In the genomic region with DNA sequence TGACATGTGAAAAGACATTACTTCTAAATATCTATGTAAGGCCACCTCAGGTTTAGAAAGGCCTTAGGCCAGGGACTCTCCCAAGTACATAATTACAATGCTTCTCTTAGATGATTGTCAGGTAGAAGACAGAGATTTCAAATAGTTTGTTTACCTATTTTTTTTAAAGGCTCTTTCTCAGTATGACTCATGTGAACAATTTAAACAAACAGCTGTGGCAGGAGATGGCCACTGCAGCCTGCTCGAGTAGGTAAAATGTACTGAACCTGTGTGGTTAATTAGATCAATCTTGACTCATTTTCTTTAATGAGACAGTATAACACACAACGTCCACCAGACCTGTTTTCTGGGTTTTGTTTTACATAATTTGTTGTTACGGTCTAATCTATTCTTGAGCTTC, we compare ENCODE assay signal across 9 cellular contexts. TPM values are rescaled to one million over a fixed set of nuclear protein-coding genes. Genes with fewer than 3 reads are reported as not detected.
DNase-seq lines count a peak whose midpoint lies in the region; ATAC-seq and TF ChIP-seq lines count a peak whose summit lies in the region.
"Had no signal": no experiment of that assay in that cellular context is flagged by ENCODE, and none has a peak within 500 bp of the region (broad histone marks: within the 10 kb centered on the region; RNA-seq: fewer than 3 reads in every experiment).

No MANE protein-coding gene starts in this region.

- TF ChIP-seq CTCF in 22Rv1 (IDR thresholded peaks at IDR 0.05) (peak; percentile 15; the same call in 1 of the 2 replicates), omental fat pad (IDR thresholded peaks at IDR 0.05) (no peak)

- DNase-seq in NCI-H2196 treated with DMSO at 0.1 percent for 48 hours (lab: John Stamatoyannopoulos, UW; ENCODE audit: unreplicated experiment) (peak; percentile 1), epithelial cell of prostate (ENCODE audit: low read depth, low spot score) (peak; percentile 40), omental fat pad (ENCODE audit: low spot score) (no peak), iPS-NIHi11 (ENCODE audit: low spot score) (no peak)
- no peak for DNase-seq in activated CD8-positive, alpha-beta memory T cell treated with anti-CD3 and anti-CD28 coated beads, Interleukin-2, amount 50 U/mL, for 4 hours
- DNase-seq: naive B cell had no signal

- H3K27ac ChIP-seq in 22Rv1 (peak overlapping the region; percentile 28), epithelial cell of prostate (no peak overlapping the region)

- ATAC-seq in GM18870 (IDR thresholded peaks at IDR 0.05; ENCODE audit: unreplicated experiment), result peak; percentile 92
- peak; percentile 93 for ATAC-seq in HG02981 (IDR thresholded peaks at IDR 0.05; ENCODE audit: unreplicated experiment)
- no peak for ATAC-seq in omental fat pad (ENCODE audit: low FRiP score)

RNA-seq across cellular contexts. Expression of a gene that starts 50.2 kb away (rescaled TPM):
- total RNA-seq in omental fat pad, result 1 to 10 TPM; 2.2 to 8.3 (median 3.7) TPM

Comparison
In these comparisons a context has a peak if more than half of its experiments do, and no peak if none do; other contexts are left out.
1. DNase-seq: peak in NCI-H2196 treated with DMSO at 0.1 percent for 48 hours (single experiment) and epithelial cell of prostate (single experiment); none in omental fat pad (single experiment), iPS-NIHi11 (single experiment) and activated CD8-positive, alpha-beta memory T cell treated with anti-CD3 and anti-CD28 coated beads, Interleukin-2, amount 50 U/mL, for 4 hours (single experiment).